Comparison of ENCODE assay signal across 10 cellular contexts in genomic region chr12:96212456-96213375, GRCh38. TPM values are rescaled to one million over a fixed set of nuclear protein-coding genes. Genes with fewer than 3 reads are reported as not detected.
DNase-seq lines count a peak whose midpoint lies in the region; ATAC-seq, FAIRE-seq and TF ChIP-seq lines count a peak whose summit lies in the region.
"Had no signal": no experiment of that assay in that cellular context is flagged by ENCODE, and none has a peak within 500 bp of the region (broad histone marks: within the 10 kb centered on the region; RNA-seq: fewer than 3 reads in every experiment).

No MANE protein-coding gene starts in this region.

- H3K9me3 ChIP-seq in heart right ventricle (no peaks in the 10 kb centered on the region), keratinocyte (ENCODE audit: control insufficient read depth, low read depth, low read length) (no peaks in the 10 kb centered on the region), transverse colon (no peaks in the 10 kb centered on the region)

- peak overlapping the region; percentile 76 for H3K27ac Mint-ChIP-seq in activated T-helper 1 cell treated with anti-CD3 and anti-CD28 coated beads, Interleukin-12 subunit alpha, Interleukin-12 subunit beta, Interleukin-2, Interleukin-4 antibody, amounts not matched to agents 30 ng/mL and 10 ng/mL and 1 ng/mL, durations not matched to agents 14 hours and 24 hours and 36 hours

- WGBS in heart right ventricle, 2 donors = 68 to 71% methylated on average over 10 of the region's 10 CpGs
- WGBS in transverse colon (ENCODE audit: low coverage in 1 of 2), 2 donors = 78 to 87% methylated on average over 9 to 10 of the region's 10 CpGs

- peaks cover 0 to 100% (median 89%) of the 10 kb centered on the region in 9 donors for H3K4me1 ChIP-seq in heart right ventricle
- peaks cover 63% of the 10 kb centered on the region for H3K4me1 ChIP-seq in keratinocyte (ENCODE audit: control insufficient read depth, extremely low read depth, insufficient read depth, low read length)
- peaks cover 0 to 50% (median 13%) of the 10 kb centered on the region in 4 donors for H3K4me1 ChIP-seq in transverse colon

- H3K9me1 ChIP-seq in keratinocyte (ENCODE audit: control insufficient read depth, extremely low read depth, insufficient read depth, low read length) = peaks cover 7% of the 10 kb centered on the region

- H3K27ac ChIP-seq in heart right ventricle = peak overlapping the region in 9 of 10 donors; percentile 41 to 82 (median 71)
- peak overlapping the region; percentile 61 for H3K27ac ChIP-seq in keratinocyte (ENCODE audit: control insufficient read depth, insufficient read depth, low read length)
- peak overlapping the region in 3 of 4 donors; percentile 31 to 42 (median 40) for H3K27ac ChIP-seq in transverse colon

- H3K27me3 Mint-ChIP-seq in activated T-helper 1 cell treated with anti-CD3 and anti-CD28 coated beads, Interleukin-12 subunit alpha, Interleukin-12 subunit beta, Interleukin-2, Interleukin-4 antibody, amounts not matched to agents 30 ng/mL and 10 ng/mL and 1 ng/mL, durations not matched to agents 14 hours and 24 hours and 36 hours (ENCODE audit: insufficient read depth) = no peaks in the 10 kb centered on the region

- no peaks in the 10 kb centered on the region for H4K20me1 ChIP-seq in keratinocyte (ENCODE audit: control insufficient read depth, extremely low read depth, insufficient read depth, low read length)

- peaks cover 70% of the 10 kb centered on the region for H3K4me1 Mint-ChIP-seq in activated T-helper 1 cell treated with anti-CD3 and anti-CD28 coated beads, Interleukin-12 subunit alpha, Interleukin-12 subunit beta, Interleukin-2, Interleukin-4 antibody, amounts not matched to agents 30 ng/mL and 10 ng/mL and 1 ng/mL, durations not matched to agents 14 hours and 24 hours and 36 hours (ENCODE audit: low read depth)

- H3K4me2 ChIP-seq in keratinocyte (ENCODE audit: control insufficient read depth, extremely low read depth, insufficient read depth, low read depth, low read length) = peak overlapping the region; percentile 43

- dilution Hi-C loops in keratinocyte (cut with MboI; ENCODE audit: extremely low pct_ligation_motif_present, low sequenced_read_pairs) = no loop called here

- TF ChIP-seq POLR2A in transverse colon (IDR thresholded peaks at IDR 0.05) = no peak

- intact Hi-C loops in heart right ventricle (cut with DNase I) = loop anchor here in 7 of 10 donors (2.0 to 10.0 kb wide), 8 partner anchors 16 to 305 kb away; no protein-coding TSS in a partner anchor
- intact Hi-C loops in Right ventricle myocardium superior (cut with DNase I) = loop anchor here (10.0 kb wide), 1 partner anchor 302 kb away; no protein-coding TSS in a partner anchor
- intact Hi-C loops in activated T-helper 1 cell treated with anti-CD3 and anti-CD28 coated beads, Interleukin-12 subunit alpha, Interleukin-12 subunit beta, Interleukin-2, Interleukin-4 antibody, amounts not matched to agents 30 ng/mL and 10 ng/mL and 1 ng/mL, durations not matched to agents 14 hours and 24 hours and 36 hours (cut with micrococcal nuclease) = loop anchor here (1.0 to 5.0 kb wide), 2 partner anchors 13 to 270 kb away; partner anchors contain the start of genes AMDHD1 and CCDC38
- intact Hi-C loops in transverse colon (cut with DNase I; ENCODE audit: low total_unique reads) = loop anchor here (5.0 to 10.0 kb wide), 2 partner anchors 150 to 302 kb away; no protein-coding TSS in a partner anchor

- H3K4me3 ChIP-seq in heart right ventricle (peak overlapping the region in 3 of 10 donors; percentile 2 to 24 (median 13)), keratinocyte (ENCODE audit: control insufficient read depth in 2 of 3, extremely low read depth in 1 of 3, insufficient read depth in 2 of 3, low read depth in 1 of 3, low read length in 3 of 3) (no peak overlapping the region), transverse colon (no peak overlapping the region)

- in situ Hi-C loops in transverse colon (cut with MboI; ENCODE audit: low pct_ligation_motif_present in 1 of 4, low pct_unique_long_range_greater_than_20kb in 1 of 4, low sequenced_read_pairs in 3 of 4) = loop anchor here (5.0 to 25.0 kb wide), 6 partner anchors 145 to 305 kb away; partner anchors contain the start of gene CDK17 (in 1 of the 4)

- peaks cover 92% of the 10 kb centered on the region for H3K79me2 ChIP-seq in keratinocyte (ENCODE audit: control insufficient read depth, insufficient read depth, low read length)

- no peak for FAIRE-seq in keratinocyte (lab: Jason Lieb, UNC)

- H3K9ac ChIP-seq in keratinocyte (ENCODE audit: control insufficient read depth, extremely low read depth, insufficient read depth, low read length) = no peak overlapping the region

- H3K27me3 ChIP-seq in heart right ventricle (no peaks in the 10 kb centered on the region), keratinocyte (ENCODE audit: control insufficient read depth, extremely low read depth, insufficient read depth, low read length) (no peaks in the 10 kb centered on the region), transverse colon (no peaks in the 10 kb centered on the region)
- H3K27me3 ChIP-seq: dorsolateral prefrontal cortex had no signal

- H3K36me3 ChIP-seq in heart right ventricle = peaks cover 0 to 38% (median 0%) of the 10 kb centered on the region in 9 donors
- H3K36me3 ChIP-seq in keratinocyte (ENCODE audit: control insufficient read depth in 2 of 2, extremely low read depth in 1 of 2, insufficient read depth in 2 of 2, low read length in 2 of 2) = peaks cover 3 to 26% of the 10 kb centered on the region in 2 experiments
- H3K36me3 ChIP-seq in transverse colon = no peaks in the 10 kb centered on the region

- TF ChIP-seq CTCF in heart right ventricle (IDR thresholded peaks at IDR 0.05) (no peak), keratinocyte (optimal IDR thresholded peaks at IDR 0.05 in 1 of 3, IDR thresholded peaks at IDR 0.05 in 1 of 3, conservative IDR thresholded peaks at IDR 0.05 in 1 of 3; ENCODE audit: extremely low read depth in 1 of 3, insufficient read depth in 2 of 3, low read length in 3 of 3) (no peak), transverse colon (IDR thresholded peaks at IDR 0.05) (no peak)

- H3K4me3 Mint-ChIP-seq in activated T-helper 1 cell treated with anti-CD3 and anti-CD28 coated beads, Interleukin-12 subunit alpha, Interleukin-12 subunit beta, Interleukin-2, Interleukin-4 antibody, amounts not matched to agents 30 ng/mL and 10 ng/mL and 1 ng/mL, durations not matched to agents 14 hours and 24 hours and 36 hours = peak overlapping the region; percentile 76

- ATAC-seq in heart right ventricle (no peak), Right ventricle myocardium superior (ENCODE audit: poor library complexity) (no peak), esophagus mucosa (no peak)

- peaks cover 24% of the 10 kb centered on the region for H3K36me3 Mint-ChIP-seq in activated T-helper 1 cell treated with anti-CD3 and anti-CD28 coated beads, Interleukin-12 subunit alpha, Interleukin-12 subunit beta, Interleukin-2, Interleukin-4 antibody, amounts not matched to agents 30 ng/mL and 10 ng/mL and 1 ng/mL, durations not matched to agents 14 hours and 24 hours and 36 hours (ENCODE audit: low read depth)

- DNase-seq in heart right ventricle (no peak), Right ventricle myocardium superior (no peak), keratinocyte (ENCODE audit: low read depth, low spot score) (no peak), transverse colon (no peak), NCI-H1092 (lab: John Stamatoyannopoulos, UW) (no peak), mesenteric fat pad (ENCODE audit: low spot score) (no peak)
- no peak for DNase-seq in activated T-helper 1 cell treated with anti-CD3 and anti-CD28 coated beads, Interleukin-12 subunit alpha, Interleukin-12 subunit beta, Interleukin-2, Interleukin-4 antibody, amounts not matched to agents 30 ng/mL and 10 ng/mL and 1 ng/mL, durations not matched to agents 14 hours and 24 hours and 36 hours (ENCODE audit: low spot score)
- DNase-seq: dorsolateral prefrontal cortex, NCI-H226 had no signal

- no peak for TF ChIP-seq EP300 in transverse colon (IDR thresholded peaks at IDR 0.05; ENCODE audit: low read depth)

- H3K9me3 Mint-ChIP-seq in activated T-helper 1 cell treated with anti-CD3 and anti-CD28 coated beads, Interleukin-12 subunit alpha, Interleukin-12 subunit beta, Interleukin-2, Interleukin-4 antibody, amounts not matched to agents 30 ng/mL and 10 ng/mL and 1 ng/mL, durations not matched to agents 14 hours and 24 hours and 36 hours = no peaks in the 10 kb centered on the region

- H2AFZ ChIP-seq in keratinocyte (ENCODE audit: control insufficient read depth, low read length) = no peak overlapping the region

RNA-seq across cellular contexts. Expression of gene ELK3, which starts 18.5 kb away (rescaled TPM):
- 10 to 100 TPM; 11.7 to 33.0 (median 22.3) TPM for total RNA-seq in heart right ventricle
- 10 to 100 TPM in 1 of 2 donors, 1 to 10 TPM in 1; 6.6 to 14.8 TPM for polyA plus RNA-seq in heart right ventricle
- total RNA-seq in Right ventricle myocardium superior = 18.9 TPM
- 40.8 and 45.3 TPM in 2 replicates for total RNA-seq in activated T-helper 1 cell treated with anti-CD3 and anti-CD28 coated beads, Interleukin-12 subunit alpha, Interleukin-12 subunit beta, Interleukin-2, Interleukin-4 antibody, amounts not matched to agents 30 ng/mL and 10 ng/mL and 1 ng/mL, durations not matched to agents 14 hours and 24 hours and 36 hours
- polyA plus RNA-seq in keratinocyte = 14.4 to 47.6 TPM (median 28.2 TPM) in 3 replicates
- 89.5 TPM for polyA plus RNA-seq in keratinocyte (2011; ENCODE audit: low read depth)
- 26.6 and 31.6 TPM in 2 replicates for polyA plus RNA-seq in keratinocyte (2011; cell fraction: cytosol; rRNA removed)
- 24.7 and 26.1 TPM in 2 replicates for polyA plus RNA-seq in keratinocyte (2011; cell fraction: nucleus; rRNA removed)
- polyA plus RNA-seq in keratinocyte (2012; ENCODE audit: low replicate concordance) = 21.3 and 54.2 TPM in 2 replicates
- polyA minus RNA-seq in keratinocyte = 24.4 to 89.6 TPM (median 26.2 TPM) in 3 replicates
- polyA minus RNA-seq in keratinocyte (2011; cell fraction: cytosol; rRNA and poly(A)+ RNA removed) = 32.6 TPM
- polyA minus RNA-seq in keratinocyte (2011; cell fraction: nucleus; rRNA and poly(A)+ RNA removed) = 14.0 and 17.8 TPM in 2 replicates
- 10 to 100 TPM in 1 of 4 donors, 1 to 10 TPM in 3; 2.2 to 11.3 (median 5.3) TPM for total RNA-seq in transverse colon
- 45.4 TPM for total RNA-seq in esophagus mucosa
- total RNA-seq in mesenteric fat pad = 47.6 TPM
